In the genomic region with DNA sequence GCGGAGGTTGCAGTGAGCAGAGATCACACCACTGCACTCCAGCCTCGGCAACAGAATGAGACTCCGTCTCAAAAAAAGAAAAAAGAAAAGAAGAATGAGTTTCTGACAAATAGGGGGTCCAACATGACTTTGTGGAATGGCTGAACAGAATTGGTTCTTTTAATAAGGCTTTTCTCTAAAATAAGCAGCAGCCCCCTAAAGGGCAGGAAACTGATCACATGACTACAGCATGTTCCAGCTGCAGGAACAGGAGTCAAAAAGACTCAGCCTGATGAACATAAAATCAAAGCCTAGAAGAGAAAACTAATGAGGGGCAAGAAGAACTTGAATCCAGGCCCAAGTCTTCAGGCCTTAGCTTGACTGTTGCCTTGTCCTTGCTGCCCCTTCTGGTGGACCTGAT, we compare ENCODE assay signal across 27 cellular contexts.
"Had no signal": no experiment of that assay in that cellular context is flagged by ENCODE, and none has a peak within 500 bp of the region (broad histone marks: within the 10 kb centered on the region; RNA-seq: fewer than 3 reads in every experiment).

No MANE protein-coding gene starts in this region.

- H3K9me3 ChIP-seq: colonic mucosa, esophagus muscularis mucosa, esophagus squamous epithelium, gastrocnemius medialis, gastroesophageal sphincter, heart left ventricle, heart right ventricle had no signal

- H3K4me3 ChIP-seq: colonic mucosa, coronary artery, dorsolateral prefrontal cortex, esophagus muscularis mucosa, esophagus squamous epithelium, gastrocnemius medialis, gastroesophageal sphincter, heart left ventricle, heart right ventricle had no signal

- H3K27ac ChIP-seq: colonic mucosa, coronary artery, dorsolateral prefrontal cortex, epithelial cell of prostate, esophagus muscularis mucosa, esophagus squamous epithelium, foreskin keratinocyte, gastrocnemius medialis, gastroesophageal sphincter, heart left ventricle, heart right ventricle had no signal

- H3K27me3 ChIP-seq: colonic mucosa, esophagus muscularis mucosa, esophagus squamous epithelium, foreskin keratinocyte, gastrocnemius medialis, gastroesophageal sphincter, heart left ventricle, heart right ventricle had no signal

- H3K36me3 ChIP-seq: colonic mucosa, esophagus muscularis mucosa, esophagus squamous epithelium, gastrocnemius medialis, gastroesophageal sphincter, heart left ventricle, heart right ventricle had no signal

- DNase-seq: colonic mucosa; cortex of kidney; dermis blood vessel endothelial cell; dorsolateral prefrontal cortex; effector CD4-positive, alpha-beta T cell; effector CD8-positive, alpha-beta T cell; effector memory CD4-positive, alpha-beta T cell; effector memory CD8-positive, alpha-beta T cell; endodermal cell; erythroblast; esophagus squamous epithelium; foreskin fibroblast; foreskin keratinocyte; gastrocnemius medialis; glutamatergic neuron; head of caudate nucleus; heart left ventricle; heart right ventricle had no signal

- FAIRE-seq: colon, endometrium, endothelial cell of umbilical vein, frontal cortex had no signal

- ATAC-seq: effector memory CD8-positive, alpha-beta T cell; esophagus mucosa; foreskin keratinocyte; gastrocnemius medialis; gastroesophageal sphincter; heart left ventricle; heart right ventricle had no signal

- H3K4me1 ChIP-seq: colonic mucosa, esophagus squamous epithelium, foreskin keratinocyte, gastrocnemius medialis, gastroesophageal sphincter, heart left ventricle had no signal
